Comparison of ENCODE assay signal across 8 cellular contexts in genomic region chr3:141368062-141368924, GRCh38. TPM values are rescaled to one million over a fixed set of nuclear protein-coding genes. Genes with fewer than 3 reads are reported as not detected.
DNase-seq lines count a peak whose midpoint lies in the region; ATAC-seq, FAIRE-seq and TF ChIP-seq lines count a peak whose summit lies in the region.

Gene ZBTB38, plus strand, starts transcription at chr3:141368504. Its CDS starts 73,885 bp downstream, at chr3:141442389.

- no peak for TF ChIP-seq CTCF in chondrocyte (IDR thresholded peaks at IDR 0.05)
- no peak for TF ChIP-seq CTCF in kidney (IDR thresholded peaks at IDR 0.05; ENCODE audit: borderline replicate concordance, extremely low read depth, insufficient read depth)

- H3K4me3 Mint-ChIP-seq in chondrocyte (ENCODE audit: unreplicated experiment): peak within 1 kb of the TSS; percentile 79

- peaks cover under 1% of the 10 kb centered on the region for H3K9me3 Mint-ChIP-seq in chondrocyte (ENCODE audit: low read depth)

- peaks cover 54% of the 10 kb centered on the region for H3K4me1 Mint-ChIP-seq in chondrocyte (ENCODE audit: low read depth)

- peak within 1 kb of the TSS; percentile 91 to 94 for H3K27ac ChIP-seq in kidney (ENCODE audit: low read depth in 2 of 2, low read length in 2 of 2)

- H3K36me3 Mint-ChIP-seq in chondrocyte (ENCODE audit: low read depth): peaks cover 7% of the 10 kb centered on the region

- H3K4me2 ChIP-seq in skeletal muscle satellite cell (ENCODE audit: low read length): peak within 1 kb of the TSS; percentile 74

- intact Hi-C loops in kidney (cut with DNase I): no loop called here

- peaks cover 8 to 11% of the 10 kb centered on the region in 2 donors for H3K4me1 ChIP-seq in kidney (ENCODE audit: control insufficient read depth in 1 of 2, insufficient read depth in 1 of 2, low read depth in 1 of 2, low read length in 2 of 2)
- H3K4me1 ChIP-seq in skeletal muscle satellite cell (ENCODE audit: control insufficient read depth, insufficient read depth, low read length): peaks cover 56% of the 10 kb centered on the region

- ATAC-seq in GM18505 (IDR thresholded peaks at IDR 0.05; ENCODE audit: unreplicated experiment) (no peak), GM21619 (IDR thresholded peaks at IDR 0.05; ENCODE audit: unreplicated experiment) (no peak)

- no peak for FAIRE-seq in kidney (lab: Jason Lieb, UNC)

- H3K27ac Mint-ChIP-seq in chondrocyte (ENCODE audit: unreplicated experiment): peak within 1 kb of the TSS; percentile 100

- H3K9me3 ChIP-seq in kidney (ENCODE audit: control insufficient read depth in 1 of 2, low read length in 2 of 2) (no peaks in the 10 kb centered on the region), skeletal muscle satellite cell (replicated peaks; ENCODE audit: low read length) (no peaks in the 10 kb centered on the region)

- no peaks in the 10 kb centered on the region for H3K27me3 ChIP-seq in skeletal muscle satellite cell (ENCODE audit: control insufficient read depth, insufficient read depth, low read length)

- DNase-seq in OCI-M1 (lab: John Stamatoyannopoulos, UW) (peak; percentile 76), chondrocyte (ENCODE audit: low spot score) (peak; percentile 94), kidney (peak; percentile 98), DMS 273 (lab: John Stamatoyannopoulos, UW; ENCODE audit: unreplicated experiment) (no peak), NCI-H2029 treated with DMSO at 0.1 percent for 48 hours (lab: John Stamatoyannopoulos, UW) (no peak)

- H3K36me3 ChIP-seq in kidney (ENCODE audit: control insufficient read depth in 1 of 2, insufficient read depth in 2 of 2, low read length in 2 of 2): peaks cover 0 to 2% of the 10 kb centered on the region in 2 donors
- peaks cover 12% of the 10 kb centered on the region for H3K36me3 ChIP-seq in skeletal muscle satellite cell (ENCODE audit: insufficient read depth, low read length)

- peak; percentile 54 for TF ChIP-seq POLR2A in GM18505 (IDR thresholded peaks at IDR 0.05; ENCODE audit: borderline replicate concordance, extremely low read depth, insufficient read depth, insufficient read length)

- no peaks in the 10 kb centered on the region for H3K27me3 Mint-ChIP-seq in chondrocyte (ENCODE audit: low read depth)

- peak within 1 kb of the TSS; percentile 33 to 40 for H3K4me3 ChIP-seq in kidney (ENCODE audit: low read length in 2 of 2)
- peak within 1 kb of the TSS; percentile 57 for H3K4me3 ChIP-seq in skeletal muscle satellite cell (ENCODE audit: low read length)

- H3K9ac ChIP-seq in kidney (ENCODE audit: low read length in 2 of 2) (peak within 1 kb of the TSS in 1 of 2 donors; percentile 8), skeletal muscle satellite cell (ENCODE audit: low read depth, low read length) (peak within 1 kb of the TSS; percentile 91)

RNA-seq across cellular contexts. Expression of gene ZBTB38, which starts in this region (rescaled TPM):
- 50.4 to 71.1 TPM (median 64.6 TPM) in 3 replicates for total RNA-seq in chondrocyte
- 113 TPM for total RNA-seq in kidney
- polyA plus RNA-seq in kidney (ENCODE audit: insufficient read depth, low read depth, low replicate concordance): 8.6 TPM
- total RNA-seq in skeletal muscle satellite cell (2012; rRNA removed): 73.2 and 78.1 TPM in 2 replicates

Comparison
In these comparisons a context has a peak if more than half of its experiments do, and no peak if none do; other contexts are left out.
1. DNase-seq: peak in OCI-M1 (single experiment), chondrocyte (single experiment) and kidney (single experiment); none in DMS 273 (single experiment) and NCI-H2029 treated with DMSO at 0.1 percent for 48 hours (single experiment).